In genomic region chr2:127270663-127271062, GRCh38 we compare ENCODE assay signal across 21 cellular contexts. TPM values are rescaled to one million over a fixed set of nuclear protein-coding genes. Genes with fewer than 3 reads are reported as not detected.
DNase-seq lines count a peak whose midpoint lies in the region; FAIRE-seq and TF ChIP-seq lines count a peak whose summit lies in the region.
"Had no signal": no experiment of that assay in that cellular context is flagged by ENCODE, and none has a peak within 500 bp of the region (broad histone marks: within the 10 kb centered on the region; RNA-seq: fewer than 3 reads in every experiment).

No MANE protein-coding gene starts in this region.

- no peaks in the 10 kb centered on the region for H4K20me1 ChIP-seq in MM.1S (ENCODE audit: insufficient read depth, low read length)

- 94% methylated on average over 5 of the region's 5 CpGs for WGBS in prostate gland

- no peaks in the 10 kb centered on the region for H3K9me2 ChIP-seq in MM.1S (replicated peaks; ENCODE audit: insufficient read depth, low read length)

- FAIRE-seq in bronchial epithelial cell (lab: Jason Lieb, UNC) = no peak
- FAIRE-seq: kidney had no signal

- H2AFZ ChIP-seq in MM.1S (ENCODE audit: low read length) = no peak overlapping the region

- H3K27me3 ChIP-seq in MM.1S (replicated peaks; ENCODE audit: insufficient read depth, low read length) (no peaks in the 10 kb centered on the region), bronchial epithelial cell (ENCODE audit: control insufficient read depth, insufficient read depth, low read length) (no peaks in the 10 kb centered on the region), prostate gland (replicated peaks; ENCODE audit: insufficient read depth) (no peaks in the 10 kb centered on the region)
- H3K27me3 ChIP-seq: heart right ventricle, Peyer's patch had no signal

- DNase-seq in DMS53 (lab: John Stamatoyannopoulos, UW) (peak; percentile 39), DMS53 treated with DMSO at 0.1 percent for 48 hours (lab: John Stamatoyannopoulos, UW; ENCODE audit: unreplicated experiment) (no peak), MM.1S (no peak), bronchial epithelial cell (ENCODE audit: low read depth) (no peak), retinal pigment epithelial cell (ENCODE audit: low read depth) (no peak), G401 (ENCODE audit: low spot score) (no peak), CD1c-positive myeloid dendritic cell (ENCODE audit: extremely low spot score) (no peak), prostate gland (ENCODE audit: low spot score) (no peak)
- DNase-seq: 8988T; activated CD4-positive, alpha-beta memory T cell treated with anti-CD3 and anti-CD28 coated beads, Interleukin-2, amount 10 ng/mL, durations not matched to agents 7 days and 5 days; activated gamma-delta T cell treated with Interleukin-2 at 50 U/mL for 16 hours; C1 segment of cervical spinal cord; DMS79 treated with DMSO at 0.1 percent for 48 hours; heart right ventricle; kidney; NCI-H2029; NCI-H524; Peyer's patch; stimulated activated CD4-positive, alpha-beta T cell treated with anti-CD3 and anti-CD28 coated beads, Interleukin-4, amount 100 ng/mL, for 1 hour; stimulated activated CD8-positive, alpha-beta memory T cell treated with anti-CD3 and anti-CD28 coated beads, Interleukin-4, amount 100 ng/mL, for 48 hours had no signal

- no peak overlapping the region for H3K9ac ChIP-seq in MM.1S (ENCODE audit: low read length)

- H3K36me3 ChIP-seq in MM.1S (replicated peaks; ENCODE audit: insufficient read depth, low read length) (peaks cover 3% of the 10 kb centered on the region), bronchial epithelial cell (ENCODE audit: control insufficient read depth, insufficient read depth, low read length) (peaks cover 13% of the 10 kb centered on the region), prostate gland (peaks cover 6 to 7% of the 10 kb centered on the region in 2 donors)

- no peaks in the 10 kb centered on the region for H3F3A ChIP-seq in MM.1S (ENCODE audit: insufficient read depth, low read length)

- H3K9me3 ChIP-seq in MM.1S (replicated peaks; ENCODE audit: insufficient read depth, low read length) (no peaks in the 10 kb centered on the region), prostate gland (no peaks in the 10 kb centered on the region)
- H3K9me3 ChIP-seq: heart right ventricle, Peyer's patch, thoracic aorta had no signal

- H3K79me2 ChIP-seq in MM.1S (ENCODE audit: low read length) = no peaks in the 10 kb centered on the region

- intact Hi-C loops in prostate gland (cut with DNase I) = no loop called here

- no peak overlapping the region for H3K27ac ChIP-seq in MM.1S (ENCODE audit: low read length)
- H3K27ac ChIP-seq in prostate gland = no peak overlapping the region
- H3K27ac ChIP-seq: heart right ventricle, Peyer's patch, thoracic aorta had no signal

- peak; percentile 32 for TF ChIP-seq CTCF in MM.1S (IDR thresholded peaks at IDR 0.05; ENCODE audit: low read length)
- peak; percentile 17 for TF ChIP-seq CTCF in bronchial epithelial cell (IDR thresholded peaks at IDR 0.05; ENCODE audit: insufficient read depth, low read length, severe bottlenecking)
- TF ChIP-seq CTCF in retinal pigment epithelial cell (conservative IDR thresholded peaks at IDR 0.05; ENCODE audit: low read depth, low read length) = peak; percentile 10
- TF ChIP-seq CTCF in prostate gland (IDR thresholded peaks at IDR 0.05) = no peak

- no peak overlapping the region for H3K4me2 ChIP-seq in MM.1S (ENCODE audit: low read depth, low read length)

- in situ Hi-C loops in G401 (cut with HindIII; ENCODE audit: low sequenced_read_pairs) = no loop called here

- H3K4me1 ChIP-seq in MM.1S (ENCODE audit: low read length) = no peaks in the 10 kb centered on the region
- no peaks in the 10 kb centered on the region for H3K4me1 ChIP-seq in prostate gland (replicated peaks)
- H3K4me1 ChIP-seq: heart right ventricle, Peyer's patch had no signal

- no peak overlapping the region for H3K4me3 ChIP-seq in MM.1S (ENCODE audit: low read length)
- no peak overlapping the region for H3K4me3 ChIP-seq in bronchial epithelial cell (ENCODE audit: low read depth, low read length)
- no peak overlapping the region for H3K4me3 ChIP-seq in retinal pigment epithelial cell (ENCODE audit: low read length)
- H3K4me3 ChIP-seq in prostate gland = no peak overlapping the region
- H3K4me3 ChIP-seq: heart right ventricle, Peyer's patch, thoracic aorta had no signal

- TF ChIP-seq POLR2A in prostate gland (IDR thresholded peaks at IDR 0.05) = no peak

RNA-seq across cellular contexts. Expression of gene ERCC3, which starts 23.3 kb away (rescaled TPM):
- total RNA-seq in bronchial epithelial cell (27.0 and 32.4 TPM in 2 replicates), prostate gland (10 to 100 TPM; 29.8 to 61.3 TPM)
- 38.4 and 54.4 TPM in 2 replicates for total RNA-seq in G401 (2014; rRNA removed; shearing (Covaris generic))

RNA-seq across cellular contexts. Expression of gene CYP27C1, which starts 50.6 kb away (rescaled TPM):
- total RNA-seq in bronchial epithelial cell = 0.26 and 0.38 TPM in 2 replicates
- total RNA-seq in G401 (2014; rRNA removed; shearing (Covaris generic)) = 1.0 and 4.4 TPM in 2 replicates
- total RNA-seq in prostate gland = 1 to 10 TPM in 1 of 2 donors, not detected in 1; 1.8 TPM
- total RNA-seq: activated CD4-positive, alpha-beta memory T cell treated with anti-CD3 and anti-CD28 coated beads, Interleukin-2, amount 10 ng/mL, durations not matched to agents 7 days and 5 days had no signal

Comparison
In these comparisons a context has a peak if more than half of its experiments do, and no peak if none do; other contexts are left out.
1. CTCF ChIP-seq: peak in MM.1S (single experiment), bronchial epithelial cell (single experiment) and retinal pigment epithelial cell (single experiment); none in prostate gland (0 of 4).